ENCODE assay signal across 18 cellular contexts in the genomic region with DNA sequence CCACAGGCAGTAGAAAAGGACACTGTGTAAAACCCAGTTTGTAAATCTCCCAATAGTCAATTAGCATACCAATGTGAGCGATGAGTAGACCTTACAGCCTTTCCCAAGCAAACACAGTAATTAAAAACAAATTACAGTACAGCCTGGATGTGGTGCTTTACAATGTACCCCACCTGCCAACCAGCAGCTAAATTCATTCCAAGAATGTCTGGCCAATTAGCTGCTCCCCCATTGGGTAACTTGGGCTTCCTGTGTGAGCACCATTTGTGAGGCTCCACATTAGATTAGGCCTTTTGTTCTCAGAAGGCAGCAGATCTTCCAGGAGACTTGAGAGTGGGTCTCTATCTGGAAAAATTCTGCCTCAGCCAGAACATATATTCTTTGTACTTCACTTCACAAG.
"Had no signal": no experiment of that assay in that cellular context is flagged by ENCODE, and none has a peak within 500 bp of the region (broad histone marks: within the 10 kb centered on the region; RNA-seq: fewer than 3 reads in every experiment).

No MANE protein-coding gene starts in this region.

- H3K27ac ChIP-seq: cardiac muscle cell, foreskin keratinocyte, hepatocyte, sigmoid colon, upper lobe of right lung had no signal

- H3K4me1 ChIP-seq: foreskin keratinocyte, upper lobe of right lung had no signal

- H3K4me3 ChIP-seq: cardiac muscle cell, hepatocyte, lung, sigmoid colon, upper lobe of right lung had no signal

- ATAC-seq: activated CD8-positive, alpha-beta memory T cell treated with anti-CD3 and anti-CD28 coated beads, Interleukin-2, amount 10 ng/mL, durations not matched to agents 7 days and 5 days; foreskin keratinocyte; stimulated activated memory B cell treated with anti-CD40 and anti-IgM and Interleukin-4, amounts not matched to agents 10 μg/mL and 1 μg/mL and 100 μg/mL, for 72 hours; upper lobe of right lung had no signal

- H3K36me3 ChIP-seq: cardiac muscle cell, sigmoid colon, upper lobe of right lung had no signal

- DNase-seq: activated CD4-positive, alpha-beta memory T cell treated with anti-CD3 and anti-CD28 coated beads, Interleukin-2, amount 10 ng/mL, durations not matched to agents 7 days and 5 days; activated CD4-positive, alpha-beta T cell treated with anti-CD3 and anti-CD28 coated beads for 48 hours; activated CD4-positive, CD25-positive, alpha-beta regulatory T cell; activated CD8-positive, alpha-beta memory T cell treated with anti-CD3 and anti-CD28 coated beads, Interleukin-2, amount 10 ng/mL, durations not matched to agents 7 days and 5 days; endodermal cell; foreskin keratinocyte; islet precursor cell; midbrain; nucleus accumbens; posterior cingulate gyrus; sigmoid colon; stimulated activated CD4-positive, alpha-beta T cell treated with anti-CD3 and anti-CD28 coated beads, Interleukin-4, amount 100 ng/mL, for 4 hours; T-helper 9 cell; upper lobe of right lung had no signal

- H3K9me3 ChIP-seq: sigmoid colon, upper lobe of right lung had no signal

- H3K27me3 ChIP-seq: cardiac muscle cell, foreskin keratinocyte, hepatocyte, sigmoid colon, upper lobe of right lung had no signal
